In the genomic region with DNA sequence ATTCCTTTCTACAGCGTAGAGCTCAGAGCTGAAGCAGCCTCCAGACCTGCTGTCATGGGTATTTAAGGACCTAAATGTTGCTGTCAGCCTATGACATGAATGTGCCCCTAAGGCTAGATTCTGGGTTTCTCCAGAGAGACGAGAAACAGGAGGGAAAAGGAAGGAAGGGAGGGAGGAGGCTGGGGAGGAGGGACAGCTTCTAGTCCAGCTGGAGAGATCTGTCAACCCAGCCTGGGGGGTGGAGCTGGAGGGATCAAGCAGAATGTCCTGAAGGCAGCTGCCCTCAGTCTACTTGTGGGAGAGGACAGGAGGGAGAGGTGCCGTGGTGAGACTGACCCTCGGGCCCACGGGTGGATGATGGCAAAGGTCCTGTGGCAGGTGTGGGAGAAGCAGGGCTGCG, we compare ENCODE assay signal across 2 cellular contexts.
TF ChIP-seq lines count a peak whose summit lies in the region.

No MANE protein-coding gene starts in this region.

TF ChIP-seq in HepG2, 621 proteins besides CTCF, POLR2A, EP300 and RAD21:
- TF ChIP-seq, protein P1, sequence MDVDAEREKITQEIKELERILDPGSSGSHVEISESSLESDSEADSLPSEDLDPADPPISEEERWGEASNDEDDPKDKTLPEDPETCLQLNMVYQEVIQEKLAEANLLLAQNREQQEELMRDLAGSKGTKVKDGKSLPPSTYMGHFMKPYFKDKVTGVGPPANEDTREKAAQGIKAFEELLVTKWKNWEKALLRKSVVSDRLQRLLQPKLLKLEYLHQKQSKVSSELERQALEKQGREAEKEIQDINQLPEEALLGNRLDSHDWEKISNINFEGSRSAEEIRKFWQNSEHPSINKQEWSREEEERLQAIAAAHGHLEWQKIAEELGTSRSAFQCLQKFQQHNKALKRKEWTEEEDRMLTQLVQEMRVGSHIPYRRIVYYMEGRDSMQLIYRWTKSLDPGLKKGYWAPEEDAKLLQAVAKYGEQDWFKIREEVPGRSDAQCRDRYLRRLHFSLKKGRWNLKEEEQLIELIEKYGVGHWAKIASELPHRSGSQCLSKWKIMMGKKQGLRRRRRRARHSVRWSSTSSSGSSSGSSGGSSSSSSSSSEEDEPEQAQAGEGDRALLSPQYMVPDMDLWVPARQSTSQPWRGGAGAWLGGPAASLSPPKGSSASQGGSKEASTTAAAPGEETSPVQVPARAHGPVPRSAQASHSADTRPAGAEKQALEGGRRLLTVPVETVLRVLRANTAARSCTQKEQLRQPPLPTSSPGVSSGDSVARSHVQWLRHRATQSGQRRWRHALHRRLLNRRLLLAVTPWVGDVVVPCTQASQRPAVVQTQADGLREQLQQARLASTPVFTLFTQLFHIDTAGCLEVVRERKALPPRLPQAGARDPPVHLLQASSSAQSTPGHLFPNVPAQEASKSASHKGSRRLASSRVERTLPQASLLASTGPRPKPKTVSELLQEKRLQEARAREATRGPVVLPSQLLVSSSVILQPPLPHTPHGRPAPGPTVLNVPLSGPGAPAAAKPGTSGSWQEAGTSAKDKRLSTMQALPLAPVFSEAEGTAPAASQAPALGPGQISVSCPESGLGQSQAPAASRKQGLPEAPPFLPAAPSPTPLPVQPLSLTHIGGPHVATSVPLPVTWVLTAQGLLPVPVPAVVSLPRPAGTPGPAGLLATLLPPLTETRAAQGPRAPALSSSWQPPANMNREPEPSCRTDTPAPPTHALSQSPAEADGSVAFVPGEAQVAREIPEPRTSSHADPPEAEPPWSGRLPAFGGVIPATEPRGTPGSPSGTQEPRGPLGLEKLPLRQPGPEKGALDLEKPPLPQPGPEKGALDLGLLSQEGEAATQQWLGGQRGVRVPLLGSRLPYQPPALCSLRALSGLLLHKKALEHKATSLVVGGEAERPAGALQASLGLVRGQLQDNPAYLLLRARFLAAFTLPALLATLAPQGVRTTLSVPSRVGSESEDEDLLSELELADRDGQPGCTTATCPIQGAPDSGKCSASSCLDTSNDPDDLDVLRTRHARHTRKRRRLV (CRISPR knock-in tag; IDR thresholded peaks at IDR 0.05) = no peak
- peak; percentile 59; the same call in 1 of the 2 replicates for TF ChIP-seq ZNF263 (CRISPR knock-in tag; IDR thresholded peaks at IDR 0.05)

TF ChIP-seq in WTC11, 78 proteins besides CTCF, POLR2A, EP300 and RAD21:
- TF ChIP-seq ZNF263 (CRISPR knock-in tag; IDR thresholded peaks at IDR 0.05; ENCODE audit: low read depth) = peak; percentile 70; the same call in 1 of the 2 replicates
- no peak for TF ChIP-seq NFYB (CRISPR knock-in tag; conservative IDR thresholded peaks at IDR 0.05; ENCODE audit: low read depth)
